In the genomic region with DNA sequence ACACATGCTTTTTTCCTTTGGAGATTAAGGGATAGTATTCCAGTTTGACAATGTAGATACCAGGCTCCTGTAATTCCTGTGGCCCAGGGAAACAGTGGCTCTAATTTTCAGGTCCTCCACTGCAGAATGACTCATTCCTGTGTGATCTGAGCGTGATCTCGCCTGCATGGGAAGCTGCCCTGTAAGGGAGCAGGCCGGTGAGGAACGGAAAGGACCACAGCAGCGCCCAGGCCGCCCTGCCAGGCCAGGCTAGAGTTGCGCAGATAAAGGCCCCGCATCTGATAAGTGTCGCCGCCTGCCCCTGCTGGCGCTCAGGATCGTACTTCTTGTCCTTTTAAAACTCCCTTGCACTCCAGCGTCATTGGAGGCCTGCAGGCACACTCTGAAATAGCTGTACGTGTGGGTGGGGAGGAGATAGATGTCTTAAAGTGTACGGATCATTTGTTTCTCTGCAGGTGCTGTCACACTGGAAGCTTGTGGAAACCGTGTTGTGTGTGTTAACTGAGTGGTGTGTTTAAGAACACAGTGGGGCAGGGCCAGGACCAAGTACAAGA, we compare ENCODE assay signal across 8 cellular contexts.
DNase-seq lines count a peak whose midpoint lies in the region; TF ChIP-seq lines count a peak whose summit lies in the region.

No MANE protein-coding gene starts in this region.

- no peaks in the 10 kb centered on the region for H3K9me3 ChIP-seq in Caco-2
- H3K9me3 ChIP-seq in CD4-positive, alpha-beta memory T cell (ENCODE audit: control insufficient read depth in 1 of 2, low read length in 2 of 2), result no peaks in the 10 kb centered on the region

- POLR2A ChIA-PET in Caco-2 (lab: Charles Lee), result no interaction called here
- POLR2A ChIA-PET in CD4-positive, alpha-beta memory T cell (lab: Charles Lee; ENCODE audit: partially characterized antibody), result no interaction called here

- TF ChIP-seq CTCF in Caco-2 (IDR thresholded peaks at IDR 0.05; ENCODE audit: insufficient read depth in 1 of 2, low read depth in 1 of 2, low read length in 1 of 2, severe bottlenecking in 1 of 2, unreplicated experiment in 1 of 2) (no peak), fibroblast of villous mesenchyme (IDR thresholded peaks at IDR 0.05; ENCODE audit: insufficient read depth, low read depth, low read length) (no peak), osteocyte (IDR thresholded peaks at IDR 0.05) (no peak)

- H3K4me3 Mint-ChIP-seq in Caco-2 (ENCODE audit: unreplicated experiment) (no peak overlapping the region), osteocyte (ENCODE audit: unreplicated experiment) (peak overlapping the region; percentile 38)
- no peak overlapping the region for H3K4me3 Mint-ChIP-seq in CD4-positive, alpha-beta memory T cell

- H3K27me3 Mint-ChIP-seq in Caco-2 (ENCODE audit: insufficient read depth, unreplicated experiment) (no peaks in the 10 kb centered on the region), osteocyte (ENCODE audit: unreplicated experiment) (no peaks in the 10 kb centered on the region)
- no peaks in the 10 kb centered on the region for H3K27me3 Mint-ChIP-seq in CD4-positive, alpha-beta memory T cell

- 0 out of 2 replicates have a peak, but pooled peaks cover 1% of the 10 kb centered on the region for H3K36me3 ChIP-seq in Caco-2 (ENCODE audit: control insufficient read depth, insufficient read depth, low read length)
- peaks cover 16% of the 10 kb centered on the region for H3K36me3 ChIP-seq in CD4-positive, alpha-beta memory T cell (ENCODE audit: insufficient read depth, low read length)

- H3K4me3 ChIP-seq in Caco-2 (ENCODE audit: low read depth, low read length) (no peak overlapping the region), fibroblast of villous mesenchyme (ENCODE audit: low read depth, low read length) (no peak overlapping the region)
- H3K4me3 ChIP-seq in CD4-positive, alpha-beta memory T cell (ENCODE audit: low read length in 2 of 2), result no peak overlapping the region

- H3K36me3 Mint-ChIP-seq in Caco-2 (ENCODE audit: insufficient read depth, unreplicated experiment), result peaks cover 55% of the 10 kb centered on the region
- H3K36me3 Mint-ChIP-seq in osteocyte (ENCODE audit: unreplicated experiment), result peaks cover 37% of the 10 kb centered on the region
- H3K36me3 Mint-ChIP-seq in CD4-positive, alpha-beta memory T cell, result peaks cover 41 to 42% of the 10 kb centered on the region in 2 donors

- peaks cover 70% of the 10 kb centered on the region for H3K4me1 ChIP-seq in Caco-2
- H3K4me1 ChIP-seq in CD4-positive, alpha-beta memory T cell (ENCODE audit: insufficient read depth, low read length), result peaks cover 17% of the 10 kb centered on the region

- peaks cover 55% of the 10 kb centered on the region for H3K4me1 Mint-ChIP-seq in Caco-2 (ENCODE audit: low read depth, unreplicated experiment)
- peaks cover 67% of the 10 kb centered on the region for H3K4me1 Mint-ChIP-seq in osteocyte (ENCODE audit: unreplicated experiment)
- H3K4me1 Mint-ChIP-seq in CD4-positive, alpha-beta memory T cell, result peaks cover 13 to 46% (median 29%) of the 10 kb centered on the region in 4 donors

- CTCF ChIA-PET in Caco-2 (lab: Charles Lee), result interaction anchor here (0.7 to 0.8 kb wide), 2 partner anchors 29 to 30 kb away, joined by 3 read pairs; no protein-coding TSS in a partner anchor
- CTCF ChIA-PET in CD4-positive, alpha-beta memory T cell (lab: Charles Lee; ENCODE audit: partially characterized antibody), result interaction anchor here (4.1 kb wide), 1 partner anchor 16 kb away, joined by 19 read pairs; no protein-coding TSS in a partner anchor

- intact Hi-C loops in Caco-2 (cut with micrococcal nuclease; ENCODE audit: unreplicated experiment), result no loop called here
- intact Hi-C loops in CD4-positive, alpha-beta memory T cell (cut with micrococcal nuclease), result no loop called here

- BruUV-seq in Caco-2 (replicated peaks; lab: Mats Ljungman, UMichigan), result no TSS peak

- no peaks in the 10 kb centered on the region for H3K27me3 ChIP-seq in Caco-2 (replicated peaks; ENCODE audit: control insufficient read depth, insufficient read depth, low read length)
- no peaks in the 10 kb centered on the region for H3K27me3 ChIP-seq in CD4-positive, alpha-beta memory T cell (ENCODE audit: insufficient read depth, low read length)

- H3K27ac Mint-ChIP-seq in Caco-2 (ENCODE audit: unreplicated experiment), result peak overlapping the region; percentile 82
- peak overlapping the region; percentile 95 for H3K27ac Mint-ChIP-seq in osteocyte (ENCODE audit: unreplicated experiment)
- H3K27ac Mint-ChIP-seq in CD4-positive, alpha-beta memory T cell, result no peak overlapping the region

- H3K9me3 Mint-ChIP-seq in Caco-2 (ENCODE audit: unreplicated experiment) (no peaks in the 10 kb centered on the region), osteocyte (ENCODE audit: unreplicated experiment) (no peaks in the 10 kb centered on the region)
- H3K9me3 Mint-ChIP-seq in CD4-positive, alpha-beta memory T cell, result no peaks in the 10 kb centered on the region

- H3K27ac ChIP-seq in CD4-positive, alpha-beta memory T cell (ENCODE audit: low read depth, low read length), result no peak overlapping the region

- DNase-seq in Caco-2, result no peak
- DNase-seq in T1000 (lab: John Stamatoyannopoulos, UW), result peak; percentile 29
- DNase-seq in fibroblast of villous mesenchyme (ENCODE audit: low read depth), result peak; percentile 93
- DNase-seq in osteocyte (ENCODE audit: extremely low spot score, unreplicated experiment), result peak; percentile 84
- no peak for DNase-seq in ureter (ENCODE audit: low spot score)
- DNase-seq in activated naive CD4-positive, alpha-beta T cell (lab: John Stamatoyannopoulos, UW), result no peak
- DNase-seq in CD4-positive, alpha-beta memory T cell, result no peak
- no peak for DNase-seq in activated CD8-positive, alpha-beta memory T cell treated with anti-CD3 and anti-CD28 coated beads, Interleukin-2, amount 50 U/mL, for 4 hours

Comparison
In these comparisons a context has a peak if more than half of its experiments do, and no peak if none do; other contexts are left out.
1. DNase-seq: peak in T1000 (single experiment), fibroblast of villous mesenchyme (single experiment) and osteocyte (single experiment); none in Caco-2 (0 of 2), ureter (single experiment), activated naive CD4-positive, alpha-beta T cell (0 of 4), CD4-positive, alpha-beta memory T cell (0 of 5) and activated CD8-positive, alpha-beta memory T cell treated with anti-CD3 and anti-CD28 coated beads, Interleukin-2, amount 50 U/mL, for 4 hours (single experiment).
2. H3K27ac Mint-ChIP-seq: peak in Caco-2 (single experiment) and osteocyte (single experiment); none in CD4-positive, alpha-beta memory T cell (0 of 7).